Comparison of ENCODE assay signal across 7 cellular contexts in the genomic region with DNA sequence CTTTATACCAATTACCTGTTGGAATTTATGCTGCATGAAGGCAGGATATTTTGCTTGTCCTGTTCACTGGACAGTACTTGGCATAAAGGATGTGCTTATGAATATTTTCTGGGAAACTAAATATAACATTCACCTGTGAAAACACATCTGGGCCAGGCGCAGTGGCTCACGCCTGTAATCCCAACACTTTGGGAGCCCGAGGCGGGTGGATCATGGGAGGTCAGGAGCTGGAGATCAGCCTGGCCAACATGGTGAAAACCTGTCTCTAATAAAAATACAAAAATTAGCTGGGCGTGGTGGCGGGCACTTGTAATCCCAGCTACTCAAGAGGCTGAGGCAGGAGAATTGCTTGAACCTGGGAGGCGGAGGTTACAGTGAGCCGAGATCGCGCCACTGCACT. TPM values are rescaled to one million over a fixed set of nuclear protein-coding genes. Genes with fewer than 3 reads are reported as not detected.
A peak's percentile ranks its signal among the peaks of the same experiment; 100 is the strongest.
DNase-seq lines count a peak whose midpoint lies in the region; ATAC-seq and TF ChIP-seq lines count a peak whose summit lies in the region.
"Not testable (repeated sequence)": the region's sequence is repeated elsewhere in the genome, so short reads cannot be mapped to it uniquely, and the experiment has no call there.

No MANE protein-coding gene starts in this region.

- H4K20me1 ChIP-seq in neural progenitor cell (ENCODE audit: low read depth) = not testable (repeated sequence)

- not testable (repeated sequence) for BruUV-seq in MCF 10A (replicated peaks; lab: Mats Ljungman, UMichigan)

- not testable (repeated sequence) for H3K36me3 Mint-ChIP-seq in CD8-positive, alpha-beta T cell; activated naive CD4-positive, alpha-beta T cell treated with anti-CD3 and anti-CD28 coated beads for 36 hours (ENCODE audit: low read depth); MCF 10A (ENCODE audit: insufficient read depth, unreplicated experiment); naive B cell; neural progenitor cell
- H3K36me3 Mint-ChIP-seq in T-helper 2 cell treated with Interferon-gamma antibody and Interleukin-4, amounts not matched to agents 5 μg/mL and 100 μg/mL, for 36 hours (ENCODE audit: low read depth) = peaks cover 16% of the 10 kb centered on the region
- peaks cover 15% of the 10 kb centered on the region for H3K36me3 Mint-ChIP-seq in activated CD8-positive, alpha-beta memory T cell treated with anti-CD3 and anti-CD28 coated beads, Interleukin-2, amount 10 ng/mL, durations not matched to agents 7 days and 5 days

- H3K27me3 ChIP-seq in CD8-positive, alpha-beta T cell (ENCODE audit: insufficient read depth, low read length) = not testable (repeated sequence)
- peaks cover 20% of the 10 kb centered on the region for H3K27me3 ChIP-seq in neural progenitor cell

- H2AFZ ChIP-seq in neural progenitor cell (replicated peaks) = not testable (repeated sequence)

- peaks cover 16% of the 10 kb centered on the region for H3K4me1 ChIP-seq in CD8-positive, alpha-beta T cell (ENCODE audit: insufficient read depth, low read length)
- H3K4me1 ChIP-seq in neural progenitor cell = not testable (repeated sequence)

- H3K36me3 ChIP-seq in CD8-positive, alpha-beta T cell (ENCODE audit: insufficient read depth, low read length); neural progenitor cell: not testable (repeated sequence)

- H3K4me3 ChIP-seq in CD8-positive, alpha-beta T cell (ENCODE audit: low read depth, low read length); neural progenitor cell: not testable (repeated sequence)

- ATAC-seq in CD8-positive, alpha-beta T cell; activated CD8-positive, alpha-beta memory T cell treated with anti-CD3 and anti-CD28 coated beads, Interleukin-2, amount 10 ng/mL, durations not matched to agents 7 days and 5 days; naive B cell (ENCODE audit: low read depth in 2 of 2): not testable (repeated sequence)

- intact Hi-C loops in CD8-positive, alpha-beta T cell (cut with DNase I, micrococcal nuclease); activated naive CD4-positive, alpha-beta T cell treated with anti-CD3 and anti-CD28 coated beads for 36 hours (cut with micrococcal nuclease); MCF 10A (cut with micrococcal nuclease): not testable (repeated sequence)

- H3K4me1 Mint-ChIP-seq in CD8-positive, alpha-beta T cell (ENCODE audit: low read depth) = peaks cover 16% of the 10 kb centered on the region
- peaks cover 18% of the 10 kb centered on the region for H3K4me1 Mint-ChIP-seq in T-helper 2 cell treated with Interferon-gamma antibody and Interleukin-4, amounts not matched to agents 5 μg/mL and 100 μg/mL, for 36 hours (ENCODE audit: low read depth)
- peaks cover 41% of the 10 kb centered on the region for H3K4me1 Mint-ChIP-seq in activated CD8-positive, alpha-beta memory T cell treated with anti-CD3 and anti-CD28 coated beads, Interleukin-2, amount 10 ng/mL, durations not matched to agents 7 days and 5 days
- H3K4me1 Mint-ChIP-seq in activated naive CD4-positive, alpha-beta T cell treated with anti-CD3 and anti-CD28 coated beads for 36 hours (ENCODE audit: low read depth) = peaks cover 14% of the 10 kb centered on the region
- H3K4me1 Mint-ChIP-seq in MCF 10A (ENCODE audit: insufficient read depth, unreplicated experiment); neural progenitor cell: not testable (repeated sequence)
- H3K4me1 Mint-ChIP-seq in naive B cell = peaks cover 8 to 17% (median 15%) of the 10 kb centered on the region in 3 donors

- CTCF ChIA-PET in CD8-positive, alpha-beta T cell (lab: Charles Lee) = not testable (repeated sequence)
- CTCF ChIA-PET in activated CD8-positive, alpha-beta memory T cell treated with anti-CD3 and anti-CD28 coated beads, Interleukin-2, amount 10 ng/mL, durations not matched to agents 7 days and 5 days (lab: Charles Lee) = interaction anchor here (0.9 to 1.4 kb wide), 3 partner anchors 99 to 149 kb away, joined by 3 read pairs; no protein-coding TSS in a partner anchor
- CTCF ChIA-PET in activated naive CD4-positive, alpha-beta T cell treated with anti-CD3 and anti-CD28 coated beads for 36 hours (lab: Charles Lee) = interaction anchor here (0.7 kb wide), 1 partner anchor 177 kb away, joined by 4 read pairs; no protein-coding TSS in a partner anchor
- CTCF ChIA-PET in MCF 10A (lab: Yijun Ruan, JAX) = interaction anchor here (0.6 to 1.2 kb wide), 2 partner anchors 24 to 508 kb away, joined by 4 to 6 read pairs; no protein-coding TSS in a partner anchor

- not testable (repeated sequence) for H3K27ac ChIP-seq in CD8-positive, alpha-beta T cell (ENCODE audit: low read depth, low read length); neural progenitor cell

- not testable (repeated sequence) for H3K4me2 ChIP-seq in neural progenitor cell

- TF ChIP-seq CTCF in CD8-positive, alpha-beta T cell (IDR thresholded peaks at IDR 0.05); MCF 10A (IDR thresholded peaks at IDR 0.05; ENCODE audit: unreplicated experiment); neural progenitor cell (IDR thresholded peaks at IDR 0.05): not testable (repeated sequence)

- peaks cover 15% of the 10 kb centered on the region for H3F3A ChIP-seq in neural progenitor cell (ENCODE audit: low read depth)

- peak overlapping the region; percentile 78 for H3K4me3 Mint-ChIP-seq in CD8-positive, alpha-beta T cell
- H3K4me3 Mint-ChIP-seq in T-helper 2 cell treated with Interferon-gamma antibody and Interleukin-4, amounts not matched to agents 5 μg/mL and 100 μg/mL, for 36 hours = peak overlapping the region; percentile 12
- peak overlapping the region; percentile 84 for H3K4me3 Mint-ChIP-seq in activated CD8-positive, alpha-beta memory T cell treated with anti-CD3 and anti-CD28 coated beads, Interleukin-2, amount 10 ng/mL, durations not matched to agents 7 days and 5 days
- peak overlapping the region; percentile 81 for H3K4me3 Mint-ChIP-seq in activated naive CD4-positive, alpha-beta T cell treated with anti-CD3 and anti-CD28 coated beads for 36 hours
- H3K4me3 Mint-ChIP-seq in MCF 10A (ENCODE audit: unreplicated experiment) (peak overlapping the region; percentile 25), naive B cell (peak overlapping the region in 7 of 8 donors; percentile 32 to 88 (median 86)), neural progenitor cell (peak overlapping the region; percentile 80)

- not testable (repeated sequence) for DNase-seq in CD8-positive, alpha-beta T cell; T-helper 2 cell treated with Interferon-gamma antibody and Interleukin-4, amounts not matched to agents 5 μg/mL and 100 μg/mL, for 36 hours (ENCODE audit: low spot score); activated CD8-positive, alpha-beta memory T cell treated with anti-CD3 and anti-CD28 coated beads, Interleukin-2, amount 10 ng/mL, durations not matched to agents 7 days and 5 days; activated naive CD4-positive, alpha-beta T cell treated with anti-CD3 and anti-CD28 coated beads for 36 hours; MCF 10A (ENCODE audit: unreplicated experiment); naive B cell; neural progenitor cell (ENCODE audit: low spot score)

- H3K79me2 ChIP-seq in neural progenitor cell (ENCODE audit: low read depth) = not testable (repeated sequence)

- POLR2A ChIA-PET in CD8-positive, alpha-beta T cell (lab: Charles Lee) = not testable (repeated sequence)
- POLR2A ChIA-PET in MCF 10A (lab: Yijun Ruan, JAX) = interaction anchor here (1.2 kb wide), 1 partner anchor 76 kb away, joined by 3 read pairs; a partner anchor contains a TSS

- not testable (repeated sequence) for H3K27ac Mint-ChIP-seq in CD8-positive, alpha-beta T cell; activated naive CD4-positive, alpha-beta T cell treated with anti-CD3 and anti-CD28 coated beads for 36 hours; MCF 10A (ENCODE audit: low read depth, unreplicated experiment); neural progenitor cell
- H3K27ac Mint-ChIP-seq in T-helper 2 cell treated with Interferon-gamma antibody and Interleukin-4, amounts not matched to agents 5 μg/mL and 100 μg/mL, for 36 hours = peak overlapping the region; percentile 86
- H3K27ac Mint-ChIP-seq in activated CD8-positive, alpha-beta memory T cell treated with anti-CD3 and anti-CD28 coated beads, Interleukin-2, amount 10 ng/mL, durations not matched to agents 7 days and 5 days = peak overlapping the region; percentile 85
- H3K27ac Mint-ChIP-seq in naive B cell = peak overlapping the region in 5 of 6 donors; percentile 22 to 98 (median 76)

- not testable (repeated sequence) for H3K9me3 Mint-ChIP-seq in CD8-positive, alpha-beta T cell; T-helper 2 cell treated with Interferon-gamma antibody and Interleukin-4, amounts not matched to agents 5 μg/mL and 100 μg/mL, for 36 hours; activated CD8-positive, alpha-beta memory T cell treated with anti-CD3 and anti-CD28 coated beads, Interleukin-2, amount 10 ng/mL, durations not matched to agents 7 days and 5 days (ENCODE audit: low read depth); activated naive CD4-positive, alpha-beta T cell treated with anti-CD3 and anti-CD28 coated beads for 36 hours; MCF 10A (ENCODE audit: unreplicated experiment); naive B cell; neural progenitor cell

- H3K9me3 ChIP-seq in CD8-positive, alpha-beta T cell (ENCODE audit: low read length); neural progenitor cell (ENCODE audit: low read depth): not testable (repeated sequence)

- not testable (repeated sequence) for H3K27me3 Mint-ChIP-seq in CD8-positive, alpha-beta T cell (ENCODE audit: low read depth); T-helper 2 cell treated with Interferon-gamma antibody and Interleukin-4, amounts not matched to agents 5 μg/mL and 100 μg/mL, for 36 hours (ENCODE audit: low read depth); activated CD8-positive, alpha-beta memory T cell treated with anti-CD3 and anti-CD28 coated beads, Interleukin-2, amount 10 ng/mL, durations not matched to agents 7 days and 5 days; activated naive CD4-positive, alpha-beta T cell treated with anti-CD3 and anti-CD28 coated beads for 36 hours (ENCODE audit: low read depth); MCF 10A (ENCODE audit: insufficient read depth, unreplicated experiment); naive B cell; neural progenitor cell (ENCODE audit: insufficient read depth, low read depth)

- not testable (repeated sequence) for H3K9ac ChIP-seq in neural progenitor cell

RNA-seq across cellular contexts. Expression of a gene that starts 1.4 kb away (rescaled TPM):
- total RNA-seq in CD8-positive, alpha-beta T cell = 10 to 100 TPM; 27.5 to 29.8 TPM
- total RNA-seq in activated CD8-positive, alpha-beta memory T cell treated with anti-CD3 and anti-CD28 coated beads, Interleukin-2, amount 10 ng/mL, durations not matched to agents 7 days and 5 days = 10 to 100 TPM; 52.6 to 64.8 TPM
- total RNA-seq in activated naive CD4-positive, alpha-beta T cell treated with anti-CD3 and anti-CD28 coated beads for 36 hours = 10 to 100 TPM; 14.2 to 18.0 TPM
- 8.1 and 10.7 TPM in 2 replicates for total RNA-seq in MCF 10A (2022)
- polyA plus RNA-seq in naive B cell (ENCODE audit: low read depth in 6 of 6) = 10 to 100 TPM; 11.2 to 23.3 (median 15.6) TPM
- 10.3 and 30.7 TPM in 2 replicates for total RNA-seq in neural progenitor cell (ENCODE audit: low replicate concordance)

Comparison
In these comparisons a context has a peak if more than half of its experiments do, and no peak if none do; other contexts are left out.
1. H3K4me3 Mint-ChIP-seq: peak in every context shown above with its lines; median percentile 86 in naive B cell; 84 in activated CD8-positive, alpha-beta memory T cell treated with anti-CD3 and anti-CD28 coated beads, Interleukin-2, amount 10 ng/mL, durations not matched to agents 7 days and 5 days; 81 in activated naive CD4-positive, alpha-beta T cell treated with anti-CD3 and anti-CD28 coated beads for 36 hours; 80 in neural progenitor cell; 78 in CD8-positive, alpha-beta T cell; 25 in MCF 10A; 12 in T-helper 2 cell treated with Interferon-gamma antibody and Interleukin-4, amounts not matched to agents 5 μg/mL and 100 μg/mL, for 36 hours.